ENCODE assay signal across 1 cellular context in the genomic region with DNA sequence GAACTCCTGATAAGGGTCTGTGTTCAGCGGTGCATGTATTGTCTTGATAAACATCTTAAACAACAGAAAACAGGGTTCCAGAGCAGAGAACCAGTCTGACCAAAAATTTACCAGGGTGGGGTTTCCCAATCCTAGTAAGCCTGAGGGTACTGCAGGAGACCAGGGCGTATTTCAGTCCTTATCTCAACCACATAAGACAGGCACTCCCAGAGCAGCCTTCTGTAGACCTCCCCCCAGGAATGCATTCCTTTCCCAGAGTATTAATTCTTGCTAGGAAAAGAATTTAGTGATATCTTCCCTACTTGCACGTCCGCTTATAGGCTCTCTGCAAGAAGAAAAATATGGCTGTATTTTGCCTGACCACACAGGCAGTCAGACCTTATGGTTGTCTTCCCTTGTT.
A peak's percentile ranks its signal among the peaks of the same experiment; 100 is the strongest.
TF ChIP-seq lines count a peak whose summit lies in the region.
"Not testable (repeated sequence)": the region's sequence is repeated elsewhere in the genome, so short reads cannot be mapped to it uniquely, and the experiment has no call there.

No MANE protein-coding gene starts in this region.

TF ChIP-seq in K562, 482 proteins besides CTCF, POLR2A, EP300 and RAD21:
- TF ChIP-seq NR2C1 (IDR thresholded peaks at IDR 0.05), result 0 out of 2 replicates have a peak, but pooled peaks have one; percentile 17
- not testable (repeated sequence) for TF ChIP-seq NR2C1 (tag; IDR thresholded peaks at IDR 0.05)
- peak; percentile 74; the same call in 1 of the 2 replicates for TF ChIP-seq CBX5 (IDR thresholded peaks at IDR 0.05; ENCODE audit: borderline replicate concordance, low read depth)
- TF ChIP-seq TRIM28 (IDR thresholded peaks at IDR 0.05), result peak; percentile 90; the same call in 1 of the 2 replicates
- TF ChIP-seq ESRRA (IDR thresholded peaks at IDR 0.05; ENCODE audit: borderline replicate concordance, low read depth), result peak; percentile 65
- peak in 1 of 2 experiments; percentile 72; a peak in 2 of 3 replicates for TF ChIP-seq CBX3 (IDR thresholded peaks at IDR 0.05; ENCODE audit: borderline replicate concordance in 1 of 2, low read length in 2 of 2)
- TF ChIP-seq, protein P1, sequence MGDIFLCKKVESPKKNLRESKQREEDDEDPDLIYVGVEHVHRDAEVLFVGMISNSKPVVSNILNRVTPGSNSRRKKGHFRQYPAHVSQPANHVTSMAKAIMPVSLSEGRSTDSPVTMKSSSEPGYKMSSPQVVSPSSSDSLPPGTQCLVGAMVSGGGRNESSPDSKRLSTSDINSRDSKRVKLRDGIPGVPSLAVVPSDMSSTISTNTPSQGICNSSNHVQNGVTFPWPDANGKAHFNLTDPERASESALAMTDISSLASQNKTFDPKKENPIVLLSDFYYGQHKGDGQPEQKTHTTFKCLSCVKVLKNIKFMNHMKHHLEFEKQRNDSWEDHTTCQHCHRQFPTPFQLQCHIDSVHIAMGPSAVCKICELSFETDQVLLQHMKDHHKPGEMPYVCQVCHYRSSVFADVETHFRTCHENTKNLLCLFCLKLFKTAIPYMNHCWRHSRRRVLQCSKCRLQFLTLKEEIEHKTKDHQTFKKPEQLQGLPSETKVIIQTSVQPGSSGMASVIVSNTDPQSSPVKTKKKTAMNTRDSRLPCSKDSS (IDR thresholded peaks at IDR 0.05; ENCODE audit: low read depth, partially characterized antibody), result peak; percentile 88
- peak; percentile 29; the same call in 1 of the 2 replicates for TF ChIP-seq SOX6 (IDR thresholded peaks at IDR 0.05)
- peak; percentile 26 to 69; a peak in 2 of 4 replicates for TF ChIP-seq TRIM24 (IDR thresholded peaks at IDR 0.05)
- 0 out of 4 replicates have a peak, but pooled peaks of 1 of the 2 experiments have one; percentile 28 for TF ChIP-seq TEAD1 (CRISPR knock-in tag; IDR thresholded peaks at IDR 0.05)
- TF ChIP-seq ZNF445 (CRISPR knock-in tag; IDR thresholded peaks at IDR 0.05; ENCODE audit: low read depth), result peak; percentile 98
